14 cellular contexts compared by ENCODE assay signal in genomic region chr2:128311755-128312341, GRCh38. TPM values are rescaled to one million over a fixed set of nuclear protein-coding genes. Genes with fewer than 3 reads are reported as not detected.
A peak's percentile ranks its signal among the peaks of the same experiment; 100 is the strongest.
DNase-seq lines count a peak whose midpoint lies in the region; ATAC-seq and TF ChIP-seq lines count a peak whose summit lies in the region.
"Had no signal": no experiment of that assay in that cellular context is flagged by ENCODE, and none has a peak within 500 bp of the region (broad histone marks: within the 10 kb centered on the region; RNA-seq: fewer than 3 reads in every experiment).

No MANE protein-coding gene starts in this region.

- H2BK120ac ChIP-seq in neuronal stem cell (ENCODE audit: low read depth, low read length): no peak overlapping the region

- no peak overlapping the region for H3K9ac ChIP-seq in DND-41 (ENCODE audit: low read depth, low read length)
- H3K9ac ChIP-seq in neuronal stem cell (ENCODE audit: low read depth, low read length, poor library complexity): peak overlapping the region; percentile 26

- peaks cover 100% of the 10 kb centered on the region for H3K79me2 ChIP-seq in DND-41 (ENCODE audit: insufficient read depth, low read length)

- H3K36me3 ChIP-seq in DND-41 (ENCODE audit: insufficient read depth, low read length): peaks cover 98% of the 10 kb centered on the region
- H3K36me3 ChIP-seq in neuronal stem cell (replicated peaks in 1 of 2; ENCODE audit: control insufficient read depth in 2 of 2, insufficient read depth in 2 of 2, low read length in 2 of 2): peaks cover 3 to 97% of the 10 kb centered on the region in 2 donors
- H3K36me3 ChIP-seq: thoracic aorta had no signal

- no peak overlapping the region for H2AK5ac ChIP-seq in neuronal stem cell (ENCODE audit: low read depth, low read length)

- H3K4me1 ChIP-seq in DND-41 (ENCODE audit: insufficient read depth, low read length) (peaks cover 78% of the 10 kb centered on the region), neuronal stem cell (ENCODE audit: control insufficient read depth in 2 of 2, insufficient read depth in 1 of 2, low read depth in 1 of 2, low read length in 2 of 2) (peaks cover 33 to 44% of the 10 kb centered on the region in 2 donors)

- WGBS in neuronal stem cell (ENCODE audit: extremely low coverage in 2 of 2, insufficient read length in 2 of 2, insufficient replicate concordance in 1 of 2), 2 donors: no CpG with 5 or more reads among the region's 11 CpGs

- H3K4ac ChIP-seq in neuronal stem cell (ENCODE audit: low read length): no peak overlapping the region

- peak overlapping the region; percentile 60 for H4K91ac ChIP-seq in neuronal stem cell (ENCODE audit: low read depth, low read length, poor library complexity)

- peak; percentile 25 for DNase-seq in activated CD4-positive, CD25-positive, alpha-beta regulatory T cell treated with anti-CD3 and anti-CD28 coated beads, Interleukin-2, amount 50 U/mL, for 72 hours
- no peak for DNase-seq in DND-41
- peak in 8 of 10 donors; percentile 8 to 80 (median 31) for DNase-seq in dorsolateral prefrontal cortex
- no peak for DNase-seq in neuronal stem cell (ENCODE audit: low spot score)
- no peak for DNase-seq in NCI-H1694 treated with DMSO at 0.1 percent for 48 hours (lab: John Stamatoyannopoulos, UW)
- no peak for DNase-seq in 8988T
- DNase-seq in NCI-H2227 (lab: John Stamatoyannopoulos, UW; ENCODE audit: unreplicated experiment): no peak
- DNase-seq: HCEC 1CT, Karpas-422, NCI-H2029, nephron progenitor cell had no signal

- peaks cover 43% of the 10 kb centered on the region for H3K79me1 ChIP-seq in neuronal stem cell (ENCODE audit: low read depth, low read length)

- H4K20me1 ChIP-seq in DND-41 (ENCODE audit: insufficient read depth, low read length): peaks cover 100% of the 10 kb centered on the region

- H3K4me2 ChIP-seq in DND-41 (ENCODE audit: insufficient read depth, low read length) (peak overlapping the region; percentile 88), neuronal stem cell (ENCODE audit: insufficient read depth, low read length, poor library complexity, severe bottlenecking) (no peak overlapping the region)

- intact Hi-C loops in dorsolateral prefrontal cortex (cut with DNase I): loop anchor here in 1 of 2 donors (10.0 kb wide), 1 partner anchor 423 kb away; no protein-coding TSS in a partner anchor

- H4K8ac ChIP-seq in neuronal stem cell (ENCODE audit: low read depth, low read length): no peak overlapping the region

- H3K4me3 ChIP-seq in DND-41 (ENCODE audit: low read depth in 1 of 2, low read length in 2 of 2) (0 out of 4 replicates have a peak overlapping the region, but pooled peaks of 1 of the 2 experiments have one; percentile 4), dorsolateral prefrontal cortex (peak overlapping the region in 5 of 59 donors; percentile 6 to 21 (median 19)), neuronal stem cell (ENCODE audit: low read length in 2 of 2) (no peak overlapping the region)
- H3K4me3 ChIP-seq: thoracic aorta had no signal

- no peak overlapping the region for H2BK5ac ChIP-seq in neuronal stem cell (ENCODE audit: low read length)

- H3K14ac ChIP-seq in neuronal stem cell (ENCODE audit: low read length): no peak overlapping the region

- ATAC-seq in activated CD4-positive, CD25-positive, alpha-beta regulatory T cell treated with anti-CD3 and anti-CD28 coated beads, Interleukin-2, amount 50 U/mL, for 24 hours: no peak
- ATAC-seq in DND-41 (ENCODE audit: insufficient read depth, low read depth): no peak

- peak overlapping the region; percentile 16 for H2BK15ac ChIP-seq in neuronal stem cell (ENCODE audit: low read length)

- H3K9me3 ChIP-seq in DND-41 (ENCODE audit: insufficient read depth, low read length, severe bottlenecking) (no peaks in the 10 kb centered on the region), neuronal stem cell (replicated peaks in 1 of 2; ENCODE audit: control insufficient read depth in 2 of 2, insufficient read depth in 1 of 2, low read depth in 1 of 2, low read length in 2 of 2) (no peaks in the 10 kb centered on the region)
- H3K9me3 ChIP-seq: Caco-2, thoracic aorta had no signal

- H2BK12ac ChIP-seq in neuronal stem cell (ENCODE audit: low read length): no peak overlapping the region

- H3K18ac ChIP-seq in neuronal stem cell (ENCODE audit: low read length): peak overlapping the region; percentile 82

- H3K23ac ChIP-seq in neuronal stem cell (ENCODE audit: low read depth, low read length, poor library complexity): peak overlapping the region; percentile 52

- H3K27ac ChIP-seq in DND-41 (ENCODE audit: low read length) (no peak overlapping the region), dorsolateral prefrontal cortex (peak overlapping the region in 5 of 59 donors; percentile 13 to 51 (median 18)), neuronal stem cell (replicated peaks; ENCODE audit: low read length) (no peak overlapping the region)
- H3K27ac ChIP-seq: thoracic aorta had no signal

- no peak for TF ChIP-seq CTCF in DND-41 (IDR thresholded peaks at IDR 0.05; ENCODE audit: borderline replicate concordance, extremely low read depth, low read length, poor library complexity, severe bottlenecking)
- TF ChIP-seq CTCF in dorsolateral prefrontal cortex (IDR thresholded peaks at IDR 0.05 in 54 of 56, conservative IDR thresholded peaks at IDR 0.05 in 2 of 56; ENCODE audit: low read depth in 1 of 56, partially characterized antibody in 56 of 56): no peak

- H2AFZ ChIP-seq in DND-41 (ENCODE audit: low read depth, low read length) (no peak overlapping the region), neuronal stem cell (ENCODE audit: low read length) (no peak overlapping the region)

- no peaks in the 10 kb centered on the region for H3K27me3 ChIP-seq in DND-41 (ENCODE audit: insufficient read depth, low read length, poor library complexity)
- no peaks in the 10 kb centered on the region for H3K27me3 ChIP-seq in dorsolateral prefrontal cortex
- H3K27me3 ChIP-seq in neuronal stem cell (ENCODE audit: control insufficient read depth in 3 of 3, insufficient read depth in 3 of 3, low read depth in 1 of 3, low read length in 3 of 3): no peaks in the 10 kb centered on the region

RNA-seq across cellular contexts. Expression of gene HS6ST1, which starts 6.8 kb away (rescaled TPM):
- 100 to 1,000 TPM in 78 of 120 experiments, 10 to 100 TPM in 42; 63.1 to 197 (median 109) TPM for total RNA-seq in dorsolateral prefrontal cortex
- 32.8 TPM for polyA plus RNA-seq in neuronal stem cell (2013, experiment 1 of 2)
- polyA plus RNA-seq in neuronal stem cell (2013, experiment 2 of 2): 32.8 TPM

Comparison
In these comparisons a context has a peak if more than half of its experiments do, and no peak if none do; other contexts are left out.
1. DNase-seq: peak in activated CD4-positive, CD25-positive, alpha-beta regulatory T cell treated with anti-CD3 and anti-CD28 coated beads, Interleukin-2, amount 50 U/mL, for 72 hours (single experiment) and dorsolateral prefrontal cortex (8 of 10); none in DND-41 (single experiment), neuronal stem cell (single experiment), NCI-H1694 treated with DMSO at 0.1 percent for 48 hours (single experiment), 8988T (single experiment) and NCI-H2227 (single experiment).